In the genomic region with DNA sequence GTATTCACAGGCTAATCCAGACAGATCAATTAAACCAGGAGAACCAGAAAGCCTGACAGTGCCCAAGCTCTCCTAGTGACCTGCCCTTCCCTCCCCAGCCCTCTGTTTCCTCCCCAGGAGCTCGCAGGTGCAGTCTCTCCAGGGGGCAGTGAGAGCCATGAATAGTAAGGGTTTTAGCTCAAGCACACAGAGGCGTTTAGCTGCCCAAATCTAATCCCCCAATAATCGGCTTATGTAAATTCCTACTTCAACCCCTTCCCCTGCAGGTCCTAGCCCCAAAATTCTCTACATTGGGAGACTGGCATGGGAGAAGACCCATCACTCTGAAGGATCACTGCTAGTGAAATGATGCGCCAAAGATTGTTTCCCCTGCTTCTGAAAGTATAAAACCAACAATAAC, we compare ENCODE assay signal across 16 cellular contexts. TPM values are rescaled to one million over a fixed set of nuclear protein-coding genes. Genes with fewer than 3 reads are reported as not detected.
"Had no signal": no experiment of that assay in that cellular context is flagged by ENCODE, and none has a peak within 500 bp of the region (broad histone marks: within the 10 kb centered on the region; RNA-seq: fewer than 3 reads in every experiment).

No MANE protein-coding gene starts in this region.

- DNase-seq: activated CD4-positive, alpha-beta memory T cell treated with anti-CD3 and anti-CD28 coated beads for 36 hours; activated CD4-positive, alpha-beta T cell treated with anti-CD3 and anti-CD28 coated beads for 1 hour; activated gamma-delta T cell; activated T-cell treated with anti-CD3 and anti-CD28 coated beads, Interleukin-2, amount 50 U/mL, for 4 hours; amygdala; cortex of kidney; glutamatergic neuron; islet precursor cell; mammary epithelial cell; mucosa of descending colon; natural killer cell; psoas muscle; stimulated activated naive CD4-positive, alpha-beta T cell; trophoblast cell had no signal

- H3K4me3 ChIP-seq: mucosa of descending colon, psoas muscle had no signal

- H3K9me3 ChIP-seq: mucosa of descending colon, psoas muscle had no signal

- H3K27ac ChIP-seq: psoas muscle had no signal

RNA-seq across cellular contexts. Expression of a gene that starts 10.5 kb away (rescaled TPM):
- total RNA-seq: activated CD4-positive, alpha-beta memory T cell treated with anti-CD3 and anti-CD28 coated beads for 36 hours; left lobe of liver; mammary epithelial cell; natural killer cell; sciatic nerve had no signal
